ENCODE assay signal across 9 cellular contexts in genomic region chr2:134466141-134466540, GRCh38.
A peak's percentile ranks its signal among the peaks of the same experiment; 100 is the strongest.
DNase-seq lines count a peak whose midpoint lies in the region; TF ChIP-seq lines count a peak whose summit lies in the region.
"Had no signal": no experiment of that assay in that cellular context is flagged by ENCODE, and none has a peak within 500 bp of the region (broad histone marks: within the 10 kb centered on the region; RNA-seq: fewer than 3 reads in every experiment).

No MANE protein-coding gene starts in this region.

- peak; percentile 69 for TF ChIP-seq CTCF in WERI-Rb-1 (IDR thresholded peaks at IDR 0.05; ENCODE audit: low read depth, low read length)
- TF ChIP-seq CTCF in hepatocyte (IDR thresholded peaks at IDR 0.05; ENCODE audit: poor library complexity) = peak; percentile 50

- no peak overlapping the region for H3K4me2 ChIP-seq in hepatocyte
- H3K4me2 ChIP-seq: BLaER1 had no signal

- no peaks in the 10 kb centered on the region for H3K9me3 ChIP-seq in WERI-Rb-1 (ENCODE audit: severe bottlenecking)
- H3K9me3 ChIP-seq in hepatocyte (ENCODE audit: low read depth) = no peaks in the 10 kb centered on the region
- H3K9me3 ChIP-seq: BLaER1 had no signal

- H4K20me1 ChIP-seq in hepatocyte (ENCODE audit: insufficient read depth, poor library complexity, severe bottlenecking) = no peaks in the 10 kb centered on the region
- H4K20me1 ChIP-seq: BLaER1 had no signal

- H3K27ac ChIP-seq in WERI-Rb-1 = no peak overlapping the region
- H3K27ac ChIP-seq in hepatocyte = no peak overlapping the region
- H3K27ac ChIP-seq: BLaER1 had no signal

- H3K27me3 ChIP-seq in WERI-Rb-1 (ENCODE audit: insufficient read depth, low read depth, severe bottlenecking) (no peaks in the 10 kb centered on the region), hepatocyte (no peaks in the 10 kb centered on the region)
- H3K27me3 ChIP-seq: BLaER1 had no signal

- no peaks in the 10 kb centered on the region for H3K79me2 ChIP-seq in hepatocyte

- H3K9me2 ChIP-seq in hepatocyte (replicated peaks; ENCODE audit: insufficient read depth) = no peaks in the 10 kb centered on the region

- no peaks in the 10 kb centered on the region for H3K4me1 ChIP-seq in hepatocyte (ENCODE audit: insufficient read depth)
- H3K4me1 ChIP-seq: BLaER1 had no signal

- H3K4me3 ChIP-seq in WERI-Rb-1 (ENCODE audit: low read depth, low read length) (no peak overlapping the region), hepatocyte (no peak overlapping the region)
- H3K4me3 ChIP-seq: BLaER1 had no signal

- H2AFZ ChIP-seq in hepatocyte = no peak overlapping the region

- 61% methylated on average over 3 of the region's 3 CpGs for WGBS in hepatocyte (ENCODE audit: low lambda C conversion rate, missing lambda C conversion rate)

- DNase-seq in activated T-cell treated with anti-CD3 and anti-CD28 coated beads for 1 hour (ENCODE audit: low read depth) (peak; percentile 18), activated T-cell treated with anti-CD3 and anti-CD28 coated beads for 4 hours (no peak), NCI-H146 (lab: John Stamatoyannopoulos, UW) (peak; percentile 77), WERI-Rb-1 (peak; percentile 81), hepatocyte (ENCODE audit: low spot score) (peak; percentile 57), KG1 (lab: John Stamatoyannopoulos, UW) (no peak), SKM-1 treated with dmso at 0.1 percent for 144 hours (lab: John Stamatoyannopoulos, UW; ENCODE audit: unreplicated experiment) (no peak), AG08395 (ENCODE audit: low spot score) (no peak)

- H3K36me3 ChIP-seq in WERI-Rb-1 (no peaks in the 10 kb centered on the region), hepatocyte (replicated peaks; ENCODE audit: insufficient read depth, low read depth) (no peaks in the 10 kb centered on the region)
- H3K36me3 ChIP-seq: BLaER1 had no signal

Comparison
In these comparisons a context has a peak if more than half of its experiments do, and no peak if none do; other contexts are left out.
1. DNase-seq: peak in activated T-cell treated with anti-CD3 and anti-CD28 coated beads for 1 hour (single experiment), NCI-H146 (single experiment), WERI-Rb-1 (single experiment) and hepatocyte (single experiment); none in activated T-cell treated with anti-CD3 and anti-CD28 coated beads for 4 hours (single experiment), KG1 (single experiment), SKM-1 treated with dmso at 0.1 percent for 144 hours (single experiment) and AG08395 (single experiment).